Comparison of ENCODE assay signal across 9 cellular contexts in genomic region chr3:113516115-113516505, GRCh38. TPM values are rescaled to one million over a fixed set of nuclear protein-coding genes. Genes with fewer than 3 reads are reported as not detected.
DNase-seq lines count a peak whose midpoint lies in the region; ATAC-seq, FAIRE-seq and TF ChIP-seq lines count a peak whose summit lies in the region.
"Had no signal": no experiment of that assay in that cellular context is flagged by ENCODE, and none has a peak within 500 bp of the region (broad histone marks: within the 10 kb centered on the region; RNA-seq: fewer than 3 reads in every experiment).

No MANE protein-coding gene starts in this region.

- DNase-seq in AG10803 (ENCODE audit: low read depth) (no peak), GF-D8 (lab: John Stamatoyannopoulos, UW) (peak; percentile 58), SK-N-SH (peak; percentile 37), lower lobe of right lung (no peak), HTR-8/SVneo (ENCODE audit: insufficient read length, low spot score) (no peak), C1 segment of cervical spinal cord (lab: John Stamatoyannopoulos, UW) (no peak), esophagus muscularis mucosa (ENCODE audit: extremely low spot score) (no peak)
- DNase-seq: NCI-H2081 treated with DMSO at 0.1 percent for 48 hours had no signal

- TF ChIP-seq EP300 in SK-N-SH (IDR thresholded peaks at IDR 0.05; ENCODE audit: borderline replicate concordance in 1 of 2, low read depth in 1 of 2, low read length in 1 of 2) (no peak), esophagus muscularis mucosa (IDR thresholded peaks at IDR 0.05) (no peak)

- peak overlapping the region; percentile 92 for H2AFZ ChIP-seq in SK-N-SH (ENCODE audit: low read depth)

- TF ChIP-seq POLR2A in esophagus muscularis mucosa (IDR thresholded peaks at IDR 0.05; ENCODE audit: low read depth): no peak

- intact Hi-C loops in lower lobe of right lung (cut with DNase I) (no loop called here), esophagus muscularis mucosa (cut with DNase I) (no loop called here)

- no peaks in the 10 kb centered on the region for H3K9me3 ChIP-seq in SK-N-SH
- no peaks in the 10 kb centered on the region for H3K9me3 ChIP-seq in lower lobe of right lung
- no peaks in the 10 kb centered on the region for H3K9me3 ChIP-seq in esophagus muscularis mucosa

- POLR2A ChIA-PET in SK-N-SH (lab: Yijun Ruan, JAX): interaction anchor here (0.7 to 1.7 kb wide), 3 partner anchors 41 to 497 kb away, joined by 3 to 5 read pairs (median 3); a partner anchor contains a TSS

- H3K9ac ChIP-seq in SK-N-SH: peak overlapping the region; percentile 77; the same call in 1 of the 2 replicates

- TF ChIP-seq RAD21 in SK-N-SH (IDR thresholded peaks at IDR 0.05; ENCODE audit: low read length): peak; percentile 65

- no peak for FAIRE-seq in HTR-8/SVneo (lab: Jason Lieb, UNC)

- H3K9me2 ChIP-seq in SK-N-SH: no peaks in the 10 kb centered on the region

- peaks cover 26% of the 10 kb centered on the region for H3K79me2 ChIP-seq in SK-N-SH (ENCODE audit: insufficient read depth)

- H3K27me3 ChIP-seq in SK-N-SH (ENCODE audit: insufficient read depth) (no peaks in the 10 kb centered on the region), lower lobe of right lung (ENCODE audit: low read depth) (no peaks in the 10 kb centered on the region), esophagus muscularis mucosa (peaks cover 0 to 16% (median 0%) of the 10 kb centered on the region in 4 donors)

- WGBS in SK-N-SH (ENCODE audit: low lambda C conversion rate): 29% methylated on average over 5 of the region's 5 CpGs
- WGBS in esophagus muscularis mucosa: 33% methylated on average over 5 of the region's 5 CpGs

- H3K4me3 ChIP-seq in AG10803 (ENCODE audit: low read length): no peak overlapping the region
- peak overlapping the region; percentile 76 to 89; a peak in 3 of 4 replicates for H3K4me3 ChIP-seq in SK-N-SH (ENCODE audit: low read depth in 2 of 2, low read length in 1 of 2)
- H3K4me3 ChIP-seq in lower lobe of right lung: peak overlapping the region; percentile 86
- H3K4me3 ChIP-seq in esophagus muscularis mucosa: peak overlapping the region in 2 of 4 donors; percentile 78 to 91

- H4K20me1 ChIP-seq in SK-N-SH (ENCODE audit: insufficient read depth): no peaks in the 10 kb centered on the region

- CTCF ChIA-PET in SK-N-SH (lab: Yijun Ruan, JAX): interaction anchor here (1.0 to 3.9 kb wide), 14 partner anchors 10 to 481 kb away, joined by 3 to 46 read pairs (median 4); no protein-coding TSS in a partner anchor

- H3K4me1 ChIP-seq in SK-N-SH (ENCODE audit: control insufficient read depth in 1 of 2, insufficient read depth in 2 of 2, low read depth in 1 of 2, low read length in 1 of 2) (peaks cover 3 to 5% of the 10 kb centered on the region in 2 experiments; a peak in 3 of 4 replicates), lower lobe of right lung (peaks cover 16% of the 10 kb centered on the region), esophagus muscularis mucosa (peaks cover 5 to 25% (median 22%) of the 10 kb centered on the region in 4 donors)

- H3K4me2 ChIP-seq in SK-N-SH: peak overlapping the region; percentile 80

- H3F3A ChIP-seq in SK-N-SH (replicated peaks; ENCODE audit: insufficient read depth): peaks cover 3% of the 10 kb centered on the region

- TF ChIP-seq CTCF in AG10803 (conservative IDR thresholded peaks at IDR 0.05; ENCODE audit: low read length) (0 out of 2 replicates have a peak, but pooled peaks have one; percentile 2), SK-N-SH (IDR thresholded peaks at IDR 0.05) (peak; percentile 24), lower lobe of right lung (IDR thresholded peaks at IDR 0.05) (peak; percentile 10), esophagus muscularis mucosa (IDR thresholded peaks at IDR 0.05) (no peak)

- ATAC-seq in lower lobe of right lung (no peak), GM19328 (IDR thresholded peaks at IDR 0.05; ENCODE audit: unreplicated experiment) (no peak)

- no peaks in the 10 kb centered on the region for H3K36me3 ChIP-seq in SK-N-SH (replicated peaks in 1 of 2; ENCODE audit: control insufficient read depth in 1 of 2, insufficient read depth in 2 of 2, low read length in 1 of 2)
- no peaks in the 10 kb centered on the region for H3K36me3 ChIP-seq in lower lobe of right lung
- H3K36me3 ChIP-seq in esophagus muscularis mucosa: no peaks in the 10 kb centered on the region

- peak overlapping the region in 1 of 2 experiments; percentile 75; a peak in 2 of 4 replicates for H3K27ac ChIP-seq in SK-N-SH (ENCODE audit: low read depth in 2 of 2, low read length in 1 of 2)
- H3K27ac ChIP-seq in lower lobe of right lung: no peak overlapping the region
- H3K27ac ChIP-seq in esophagus muscularis mucosa (replicated peaks in 1 of 4): no peak overlapping the region

TF ChIP-seq in SK-N-SH, 30 proteins besides CTCF, POLR2A, EP300 and RAD21:
- peak; percentile 37; the same call in 1 of the 2 replicates for TF ChIP-seq SMC3 (IDR thresholded peaks at IDR 0.05; ENCODE audit: low read depth, low read length)
- no peak for TF ChIP-seq MXI1 (IDR thresholded peaks at IDR 0.05; ENCODE audit: low read depth, low read length)

RNA-seq across cellular contexts. Expression of gene SPICE1, which starts 1.2 kb away (rescaled TPM):
- 3.9 and 4.6 TPM in 2 replicates for polyA plus RNA-seq in SK-N-SH (2012; rRNA removed)
- polyA plus RNA-seq in SK-N-SH (2012; cell fraction: cytosol; rRNA removed): 3.7 and 4.6 TPM in 2 replicates
- polyA plus RNA-seq in SK-N-SH (2012; cell fraction: nucleus; rRNA removed): 3.0 and 10.6 TPM in 2 replicates
- total RNA-seq in lower lobe of right lung: 19.7 TPM
- total RNA-seq in esophagus muscularis mucosa: 10 to 100 TPM in 1 of 4 donors, 1 to 10 TPM in 3; 4.8 to 12.3 (median 7.0) TPM

RNA-seq across cellular contexts. Expression of gene SIDT1, which starts 16.2 kb away (rescaled TPM):
- polyA plus RNA-seq in SK-N-SH (2012; rRNA removed): 0.02 and 0.03 TPM in 2 replicates
- polyA plus RNA-seq in SK-N-SH (2012; cell fraction: cytosol; rRNA removed): not detected in 2 replicates
- 0.06 and 0.12 TPM in 2 replicates for polyA plus RNA-seq in SK-N-SH (2012; cell fraction: nucleus; rRNA removed)
- 5.3 TPM for total RNA-seq in lower lobe of right lung
- 1 to 10 TPM; 1.2 to 3.8 (median 1.9) TPM for total RNA-seq in esophagus muscularis mucosa

Comparison
In these comparisons a context has a peak if more than half of its experiments do, and no peak if none do; other contexts are left out.
1. DNase-seq: peak in GF-D8 (single experiment) and SK-N-SH (single experiment); none in AG10803 (single experiment), lower lobe of right lung (single experiment), HTR-8/SVneo (single experiment), C1 segment of cervical spinal cord (0 of 14) and esophagus muscularis mucosa (single experiment).
2. CTCF ChIP-seq: peak in AG10803 (single experiment), SK-N-SH (single experiment) and lower lobe of right lung (single experiment); none in esophagus muscularis mucosa (0 of 3).